31 cellular contexts compared by ENCODE assay signal in genomic region chr16:10261077-10261476, GRCh38.
"Had no signal": no experiment of that assay in that cellular context is flagged by ENCODE, and none has a peak within 500 bp of the region (broad histone marks: within the 10 kb centered on the region; RNA-seq: fewer than 3 reads in every experiment).

No MANE protein-coding gene starts in this region.

- H3K9me3 ChIP-seq: esophagus muscularis mucosa, gastroesophageal sphincter had no signal

- H3K27ac Mint-ChIP-seq: activated CD8-positive, alpha-beta T cell treated with anti-CD3 and anti-CD28 coated beads for 36 hours; activated naive CD8-positive, alpha-beta T cell; activated T-helper 17 cell treated with anti-CD3 and anti-CD28 coated beads, Interleukin-2, amount 50 U/mL, for 72 hours; effector memory CD8-positive, alpha-beta T cell; T-helper 17 cell; T-helper 2 cell treated with Interferon-gamma antibody and Interleukin-4, amounts not matched to agents 5 μg/mL and 100 μg/mL, for 36 hours had no signal

- DNase-seq: activated B cell treated with CpG ODN at 0.5 μM for 24 hours; activated CD4-positive, alpha-beta T cell treated with anti-CD3 and anti-CD28 coated beads for 48 hours; activated CD4-positive, alpha-beta T cell treated with anti-CD3 and anti-CD28 coated beads, Interleukin-2, amount 50 U/mL, for 1 hour; activated CD4-positive, alpha-beta T cell treated with anti-CD3 and anti-CD28 coated beads, Interleukin-2, amount 50 U/mL, for 48 hours; activated CD8-positive, alpha-beta memory T cell treated with anti-CD3 and anti-CD28 coated beads for 24 hours; activated CD8-positive, alpha-beta T cell treated with anti-CD3 and anti-CD28 coated beads for 36 hours; activated effector memory CD4-positive, alpha-beta T cell treated with Interleukin-2 at 50 U/mL for 16 hours; activated gamma-delta T cell treated with Interleukin-2 at 50 U/mL for 16 hours; activated naive CD4-positive, alpha-beta T cell treated with anti-CD3 and anti-CD28 coated beads, Interleukin-2, amount 50 U/mL, for 16 hours; activated naive CD4-positive, alpha-beta T cell treated with Interleukin-2 at 50 U/mL for 16 hours; activated T-cell treated with anti-CD3 and anti-CD28 coated beads, Interleukin-2, amount 50 U/mL, for 4 hours; amniotic stem cell; anterior cingulate cortex; brain microvascular endothelial cell; caudate nucleus; cortex of kidney; dermis blood vessel endothelial cell; effector CD4-positive, alpha-beta T cell; effector memory CD8-positive, alpha-beta T cell; erythroblast; foreskin melanocyte; T-helper 1 cell; T-helper 17 cell; T1000; WERI-Rb-1 had no signal

- H3K36me3 ChIP-seq: brain microvascular endothelial cell, esophagus muscularis mucosa, gastroesophageal sphincter, WERI-Rb-1 had no signal

- H3K27me3 Mint-ChIP-seq: activated B cell treated with CpG ODN at 0.5 μM for 24 hours; activated CD8-positive, alpha-beta T cell treated with anti-CD3 and anti-CD28 coated beads for 36 hours; activated naive CD8-positive, alpha-beta T cell had no signal

- H3K4me1 ChIP-seq: gastroesophageal sphincter had no signal

- ATAC-seq: activated CD4-positive, CD25-positive, alpha-beta regulatory T cell treated with anti-CD3 and anti-CD28 coated beads, Interleukin-2, amount 50 U/mL, for 24 hours; activated CD8-positive, alpha-beta T cell treated with anti-CD3 and anti-CD28 coated beads for 36 hours; activated T-cell treated with anti-CD3 and anti-CD28 coated beads, Interleukin-2, amount 50 U/mL, for 4 hours; activated T-helper 17 cell treated with anti-CD3 and anti-CD28 coated beads, Interleukin-2, amount 50 U/mL, for 72 hours; effector memory CD8-positive, alpha-beta T cell; gastroesophageal sphincter; T-helper 17 cell had no signal

- H3K4me1 Mint-ChIP-seq: activated T-helper 17 cell treated with anti-CD3 and anti-CD28 coated beads, Interleukin-2, amount 50 U/mL, for 72 hours had no signal

- H3K36me3 Mint-ChIP-seq: activated naive CD8-positive, alpha-beta T cell had no signal

- H3K4me3 ChIP-seq: esophagus muscularis mucosa, gastroesophageal sphincter had no signal

- H3K4me3 Mint-ChIP-seq: activated B cell treated with CpG ODN at 0.5 μM for 24 hours; activated CD8-positive, alpha-beta T cell treated with anti-CD3 and anti-CD28 coated beads for 36 hours; activated naive CD8-positive, alpha-beta T cell; activated T-cell treated with anti-CD3 and anti-CD28 coated beads, Interleukin-2, amount 50 U/mL, for 4 hours; activated T-helper 17 cell treated with anti-CD3 and anti-CD28 coated beads, Interleukin-2, amount 50 U/mL, for 72 hours; effector memory CD8-positive, alpha-beta T cell; T-helper 17 cell; T-helper 2 cell treated with Interferon-gamma antibody and Interleukin-4, amounts not matched to agents 5 μg/mL and 100 μg/mL, for 36 hours had no signal

- H3K27ac ChIP-seq: brain microvascular endothelial cell, esophagus muscularis mucosa, gastroesophageal sphincter, WERI-Rb-1 had no signal

- H3K9me3 Mint-ChIP-seq: activated B cell treated with CpG ODN at 0.5 μM for 24 hours; activated CD8-positive, alpha-beta T cell treated with anti-CD3 and anti-CD28 coated beads for 36 hours; activated T-cell treated with anti-CD3 and anti-CD28 coated beads, Interleukin-2, amount 50 U/mL, for 4 hours; activated T-helper 17 cell treated with anti-CD3 and anti-CD28 coated beads, Interleukin-2, amount 50 U/mL, for 72 hours; effector memory CD8-positive, alpha-beta T cell; T-helper 2 cell treated with Interferon-gamma antibody and Interleukin-4, amounts not matched to agents 5 μg/mL and 100 μg/mL, for 36 hours had no signal

- H3K27me3 ChIP-seq: brain microvascular endothelial cell had no signal
